ENCODE assay signal across 17 cellular contexts in genomic region chr2:4110273-4110672, GRCh38.
A peak's percentile ranks its signal among the peaks of the same experiment; 100 is the strongest.
DNase-seq lines count a peak whose midpoint lies in the region; ATAC-seq and TF ChIP-seq lines count a peak whose summit lies in the region.
"Had no signal": no experiment of that assay in that cellular context is flagged by ENCODE, and none has a peak within 500 bp of the region (broad histone marks: within the 10 kb centered on the region; RNA-seq: fewer than 3 reads in every experiment).

No MANE protein-coding gene starts in this region.

- TF ChIP-seq CTCF in BE2C (IDR thresholded peaks at IDR 0.05; ENCODE audit: low read depth, low read length): 0 out of 2 replicates have a peak, but pooled peaks have one; percentile 7
- TF ChIP-seq CTCF in DND-41 (IDR thresholded peaks at IDR 0.05; ENCODE audit: borderline replicate concordance, extremely low read depth, low read length, poor library complexity, severe bottlenecking): peak; percentile 15
- TF ChIP-seq CTCF in esophagus muscularis mucosa (IDR thresholded peaks at IDR 0.05): no peak

- H3K4me2 ChIP-seq in DND-41 (ENCODE audit: insufficient read depth, low read length): no peak overlapping the region
- H3K4me2 ChIP-seq: BLaER1, PC-9 had no signal

- intact Hi-C loops in esophagus muscularis mucosa (cut with DNase I): no loop called here

- no peak for ATAC-seq in DND-41 (ENCODE audit: insufficient read depth, low read depth)
- ATAC-seq in GM21381 (IDR thresholded peaks at IDR 0.05; ENCODE audit: unreplicated experiment): no peak
- ATAC-seq: T-cell had no signal

- DNase-seq in BE2C (no peak), DND-41 (no peak), NCI-H69 (lab: John Stamatoyannopoulos, UW) (peak; percentile 2), esophagus muscularis mucosa (ENCODE audit: extremely low spot score) (peak; percentile 66), NCI-H774 (lab: John Stamatoyannopoulos, UW) (no peak)
- DNase-seq in stimulated activated naive CD4-positive, alpha-beta T cell (lab: John Stamatoyannopoulos, UW): no peak
- DNase-seq: CD8-positive, alpha-beta memory T cell; EL; NCI-H1436; NCI-H2081; NCI-H524; PC-9; T-cell; T-helper 9 cell had no signal

- H3K27ac ChIP-seq in DND-41 (ENCODE audit: low read length): no peak overlapping the region
- H3K27ac ChIP-seq in esophagus muscularis mucosa (replicated peaks in 1 of 4): no peak overlapping the region
- H3K27ac ChIP-seq: BLaER1, PC-9 had no signal

- H4K20me1 ChIP-seq in DND-41 (ENCODE audit: insufficient read depth, low read length): no peaks in the 10 kb centered on the region
- H4K20me1 ChIP-seq: BLaER1 had no signal

- H3K4me1 ChIP-seq in BE2C (no peaks in the 10 kb centered on the region), DND-41 (ENCODE audit: insufficient read depth, low read length) (no peaks in the 10 kb centered on the region), esophagus muscularis mucosa (no peaks in the 10 kb centered on the region)
- H3K4me1 ChIP-seq: HAP-1 had no signal

- H3K27me3 ChIP-seq in BE2C: no peaks in the 10 kb centered on the region
- no peaks in the 10 kb centered on the region for H3K27me3 ChIP-seq in DND-41 (ENCODE audit: insufficient read depth, low read length, poor library complexity)
- H3K27me3 ChIP-seq in esophagus muscularis mucosa: no peaks in the 10 kb centered on the region
- H3K27me3 ChIP-seq: BLaER1 had no signal

- no peak overlapping the region for H2AFZ ChIP-seq in DND-41 (ENCODE audit: low read depth, low read length)
- H2AFZ ChIP-seq: PC-9 had no signal

- H3K36me3 ChIP-seq in BE2C (no peaks in the 10 kb centered on the region), DND-41 (ENCODE audit: insufficient read depth, low read length) (no peaks in the 10 kb centered on the region), esophagus muscularis mucosa (no peaks in the 10 kb centered on the region)
- H3K36me3 ChIP-seq: BLaER1, HAP-1 had no signal

- H3K9ac ChIP-seq in DND-41 (ENCODE audit: low read depth, low read length): no peak overlapping the region
- H3K9ac ChIP-seq: BLaER1 had no signal

- H3K79me2 ChIP-seq in DND-41 (ENCODE audit: insufficient read depth, low read length): no peaks in the 10 kb centered on the region

- TF ChIP-seq POLR2A in esophagus muscularis mucosa (IDR thresholded peaks at IDR 0.05; ENCODE audit: low read depth): no peak

- 66% methylated on average over 4 of the region's 4 CpGs for WGBS in esophagus muscularis mucosa

- H3K4me3 ChIP-seq in BE2C (ENCODE audit: low read depth, low read length) (no peak overlapping the region), DND-41 (ENCODE audit: low read depth in 1 of 2, low read length in 2 of 2) (no peak overlapping the region), esophagus muscularis mucosa (no peak overlapping the region)
- H3K4me3 ChIP-seq: BLaER1, HAP-1, PC-9 had no signal

- TF ChIP-seq EP300 in esophagus muscularis mucosa (IDR thresholded peaks at IDR 0.05): no peak

- H3K9me3 ChIP-seq in BE2C (no peaks in the 10 kb centered on the region), DND-41 (ENCODE audit: insufficient read depth, low read length, severe bottlenecking) (no peaks in the 10 kb centered on the region), esophagus muscularis mucosa (no peaks in the 10 kb centered on the region)
- H3K9me3 ChIP-seq: HAP-1 had no signal

Comparison
In these comparisons a context has a peak if more than half of its experiments do, and no peak if none do; other contexts are left out.
1. DNase-seq: peak in NCI-H69 (single experiment) and esophagus muscularis mucosa (single experiment); none in BE2C (single experiment), DND-41 (single experiment), stimulated activated naive CD4-positive, alpha-beta T cell (0 of 6) and NCI-H774 (single experiment).
2. CTCF ChIP-seq: peak in BE2C (single experiment) and DND-41 (single experiment); none in esophagus muscularis mucosa (0 of 3).